Comparison of ENCODE assay signal across 1 cellular context in the genomic region with DNA sequence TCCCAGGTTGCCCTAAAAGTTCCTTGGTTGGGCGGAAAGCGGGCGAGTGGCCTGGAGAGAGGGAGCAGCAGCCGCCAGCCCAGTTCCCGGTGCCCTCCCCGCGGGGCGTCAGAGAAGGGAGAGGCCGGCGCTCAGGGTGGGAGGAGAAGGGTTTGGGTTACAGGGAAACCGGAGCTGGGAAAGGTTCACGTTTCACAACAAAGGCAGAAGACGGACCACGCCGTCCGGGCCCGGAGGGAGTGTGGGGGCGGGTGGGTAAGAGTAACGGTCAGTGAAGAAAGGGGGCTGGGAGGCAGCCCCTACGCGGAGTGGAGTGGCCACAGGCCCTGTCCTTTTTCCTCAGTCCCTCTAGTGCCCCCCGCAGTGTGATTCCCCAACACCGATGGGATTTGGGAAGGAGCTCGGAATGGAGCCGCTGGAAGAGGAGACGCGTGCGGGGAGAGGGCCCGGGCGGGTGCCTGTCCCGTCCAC.
TF ChIP-seq lines count a peak whose summit lies in the region.

No MANE protein-coding gene starts in this region.

TF ChIP-seq in SK-N-SH, 30 proteins besides CTCF, POLR2A, EP300 and RAD21 (continued from another document):
- TF ChIP-seq, protein P1, sequence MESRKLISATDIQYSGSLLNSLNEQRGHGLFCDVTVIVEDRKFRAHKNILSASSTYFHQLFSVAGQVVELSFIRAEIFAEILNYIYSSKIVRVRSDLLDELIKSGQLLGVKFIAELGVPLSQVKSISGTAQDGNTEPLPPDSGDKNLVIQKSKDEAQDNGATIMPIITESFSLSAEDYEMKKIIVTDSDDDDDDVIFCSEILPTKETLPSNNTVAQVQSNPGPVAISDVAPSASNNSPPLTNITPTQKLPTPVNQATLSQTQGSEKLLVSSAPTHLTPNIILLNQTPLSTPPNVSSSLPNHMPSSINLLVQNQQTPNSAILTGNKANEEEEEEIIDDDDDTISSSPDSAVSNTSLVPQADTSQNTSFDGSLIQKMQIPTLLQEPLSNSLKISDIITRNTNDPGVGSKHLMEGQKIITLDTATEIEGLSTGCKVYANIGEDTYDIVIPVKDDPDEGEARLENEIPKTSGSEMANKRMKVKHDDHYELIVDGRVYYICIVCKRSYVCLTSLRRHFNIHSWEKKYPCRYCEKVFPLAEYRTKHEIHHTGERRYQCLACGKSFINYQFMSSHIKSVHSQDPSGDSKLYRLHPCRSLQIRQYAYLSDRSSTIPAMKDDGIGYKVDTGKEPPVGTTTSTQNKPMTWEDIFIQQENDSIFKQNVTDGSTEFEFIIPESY (IDR thresholded peaks at IDR 0.05; ENCODE audit: borderline replicate concordance, low read depth) = no peak
